ENCODE assay signal across 17 cellular contexts in the genomic region with DNA sequence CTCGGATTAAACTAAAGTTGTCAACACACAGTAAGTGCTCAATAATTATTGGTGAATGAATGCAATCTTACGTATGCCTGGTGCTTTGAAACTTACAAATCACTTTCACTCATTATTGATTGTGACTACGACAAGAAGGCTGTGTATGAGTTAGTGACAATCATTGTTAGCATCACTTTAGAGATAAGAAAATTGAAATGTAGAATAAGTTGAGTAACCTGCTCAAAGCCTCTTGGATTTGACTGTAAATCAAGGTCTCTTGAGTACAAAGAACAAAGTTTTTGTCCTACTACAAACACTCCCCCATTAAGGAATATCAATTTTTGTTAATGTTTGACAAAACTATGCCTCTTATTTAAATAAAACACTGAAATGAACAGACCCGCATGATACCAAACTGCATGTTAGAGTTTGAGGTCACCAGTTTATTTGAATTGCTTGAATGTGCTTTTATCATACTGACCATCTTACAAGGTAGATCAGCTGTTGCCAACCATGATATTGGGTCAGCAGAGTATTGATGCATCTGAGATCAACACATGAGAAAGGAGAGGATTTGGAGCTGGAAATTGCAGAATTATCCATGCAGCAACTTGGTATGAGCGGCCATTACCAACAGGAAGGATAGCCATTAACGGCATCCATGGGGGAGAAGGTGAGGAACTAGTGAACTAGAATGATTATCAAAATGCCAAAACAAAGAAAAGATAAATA.
A peak's percentile ranks its signal among the peaks of the same experiment; 100 is the strongest.
DNase-seq lines count a peak whose midpoint lies in the region; ATAC-seq and TF ChIP-seq lines count a peak whose summit lies in the region.
"Had no signal": no experiment of that assay in that cellular context is flagged by ENCODE, and none has a peak within 500 bp of the region (broad histone marks: within the 10 kb centered on the region; RNA-seq: fewer than 3 reads in every experiment).

No MANE protein-coding gene starts in this region.

- no peaks in the 10 kb centered on the region for H3K36me3 Mint-ChIP-seq in MCF 10A (ENCODE audit: insufficient read depth, unreplicated experiment)
- H3K36me3 Mint-ChIP-seq: CD4-positive, CD25-positive, alpha-beta regulatory T cell; IgD-negative memory B cell had no signal

- no peak overlapping the region for H3K27ac ChIP-seq in mammary epithelial cell (ENCODE audit: insufficient read depth, low read depth, low read length)
- H3K27ac ChIP-seq in PC-3 (ENCODE audit: low read length), result peak overlapping the region; percentile 78
- peak overlapping the region in 1 of 2 donors; percentile 36 for H3K27ac ChIP-seq in liver (ENCODE audit: low read depth in 1 of 2, low read length in 2 of 2)
- H3K27ac ChIP-seq: BLaER1 treated with 17β-estradiol and CSF1 and Interleukin-3, amounts not matched to agents 10 nM and 100 nM had no signal

- H3K4me2 ChIP-seq in mammary epithelial cell (ENCODE audit: insufficient read depth, low read depth, low read length), result no peak overlapping the region
- no peak overlapping the region for H3K4me2 ChIP-seq in PC-3 (ENCODE audit: low read length)

- H3K27ac Mint-ChIP-seq in MCF 10A (ENCODE audit: low read depth, unreplicated experiment), result peak overlapping the region; percentile 47
- H3K27ac Mint-ChIP-seq: CD4-positive, CD25-positive, alpha-beta regulatory T cell; IgD-negative memory B cell had no signal

- H3K79me2 ChIP-seq in mammary epithelial cell (ENCODE audit: insufficient read depth, low read length), result no peaks in the 10 kb centered on the region
- no peaks in the 10 kb centered on the region for H3K79me2 ChIP-seq in PC-3 (ENCODE audit: low read length)

- H3K4me3 ChIP-seq in mammary epithelial cell (replicated peaks in 1 of 3; ENCODE audit: insufficient read depth in 1 of 3, low read depth in 2 of 3, low read length in 3 of 3) (no peak overlapping the region), PC-3 (ENCODE audit: low read length) (no peak overlapping the region), liver (ENCODE audit: low read depth in 1 of 3, low read length in 3 of 3) (no peak overlapping the region)
- H3K4me3 ChIP-seq: BLaER1 treated with 17β-estradiol and CSF1 and Interleukin-3, amounts not matched to agents 10 nM and 100 nM had no signal

- CTCF ChIA-PET in MCF 10A (lab: Yijun Ruan, JAX) (no interaction called here), mammary epithelial cell (lab: Charles Lee; ENCODE audit: low non-redundant PET) (no interaction called here), PC-3 (lab: Charles Lee) (no interaction called here)

- no peak overlapping the region for H3K9ac ChIP-seq in mammary epithelial cell (ENCODE audit: insufficient read depth, low read length)
- no peak overlapping the region for H3K9ac ChIP-seq in PC-3 (ENCODE audit: low read length)
- no peak overlapping the region for H3K9ac ChIP-seq in liver (ENCODE audit: low read depth in 1 of 2, low read length in 2 of 2)
- H3K9ac ChIP-seq: BLaER1 treated with 17β-estradiol and CSF1 and Interleukin-3, amounts not matched to agents 10 nM and 100 nM had no signal

- no peaks in the 10 kb centered on the region for H3K9me3 Mint-ChIP-seq in MCF 10A (ENCODE audit: unreplicated experiment)

- H3K4me1 Mint-ChIP-seq in MCF 10A (ENCODE audit: insufficient read depth, unreplicated experiment), result peaks cover 43% of the 10 kb centered on the region
- H3K4me1 Mint-ChIP-seq: CD4-positive, CD25-positive, alpha-beta regulatory T cell; IgD-negative memory B cell had no signal

- H3K4me1 ChIP-seq in mammary epithelial cell (ENCODE audit: insufficient read depth, low read length) (peaks cover 25% of the 10 kb centered on the region), PC-3 (ENCODE audit: insufficient read depth, low read length) (peaks cover 55% of the 10 kb centered on the region), liver (ENCODE audit: control insufficient read depth in 4 of 4, insufficient read depth in 4 of 4, low read length in 3 of 4) (peaks cover 6 to 58% (median 32%) of the 10 kb centered on the region in 4 donors)

- POLR2A ChIA-PET in MCF 10A (lab: Yijun Ruan, JAX), result interaction anchor here (0.7 kb wide), 1 partner anchor 63 kb away, joined by 3 read pairs; no protein-coding TSS in a partner anchor
- POLR2A ChIA-PET in PC-3 (lab: Charles Lee; ENCODE audit: unreplicated experiment), result no interaction called here

- intact Hi-C loops in MCF 10A (cut with micrococcal nuclease) (no loop called here), mammary epithelial cell (cut with micrococcal nuclease) (loop anchor here (10.0 kb wide), 1 partner anchor 523 kb away; no protein-coding TSS in a partner anchor), PC-3 (cut with micrococcal nuclease) (loop anchor here (10.0 kb wide), 2 partner anchors 327 to 983 kb away; no protein-coding TSS in a partner anchor)

- H3K27me3 Mint-ChIP-seq in MCF 10A (ENCODE audit: insufficient read depth, unreplicated experiment), result no peaks in the 10 kb centered on the region
- H3K27me3 Mint-ChIP-seq: CD4-positive, CD25-positive, alpha-beta regulatory T cell; IgD-negative memory B cell had no signal

- no peak for DNase-seq in MCF 10A (ENCODE audit: unreplicated experiment)
- DNase-seq in mammary epithelial cell, result no peak
- DNase-seq in PC-3, result no peak
- DNase-seq in stimulated activated CD4-positive, alpha-beta T cell treated with anti-CD3 and anti-CD28 coated beads, Interleukin-4, amount 100 ng/mL, for 4 hours, result no peak
- no peak for DNase-seq in mucosa of gallbladder (ENCODE audit: low spot score)
- DNase-seq: 8988T; ACHN; CD4-positive, CD25-positive, alpha-beta regulatory T cell; DMS153; DMS79 treated with DMSO at 0.1 percent for 48 hours; EL; HCEC 1CT had no signal

- dilution Hi-C loops in mammary epithelial cell (cut with HindIII; ENCODE audit: low sequenced_read_pairs), result no loop called here

- no peaks in the 10 kb centered on the region for H3K9me2 ChIP-seq in PC-3 (replicated peaks; ENCODE audit: low read length)

- no peaks in the 10 kb centered on the region for H3F3A ChIP-seq in PC-3 (ENCODE audit: low read length, unreplicated experiment)

- WGBS in mammary epithelial cell (ENCODE audit: low coverage, missing lambda C conversion rate), result 100% methylated on average over 6 of the region's 6 CpGs
- 34% methylated on average over 6 of the region's 6 CpGs for WGBS in liver

- in situ Hi-C loops in mammary epithelial cell (cut with MboI; ENCODE audit: low sequenced_read_pairs in 2 of 2), result no loop called here

- H3K9me3 ChIP-seq in mammary epithelial cell (replicated peaks; ENCODE audit: insufficient read depth, low read length) (no peaks in the 10 kb centered on the region), PC-3 (ENCODE audit: low read length) (no peaks in the 10 kb centered on the region), liver (ENCODE audit: control insufficient read depth in 4 of 4, low read length in 3 of 4) (no peaks in the 10 kb centered on the region)

- no peaks in the 10 kb centered on the region for H3K36me3 ChIP-seq in mammary epithelial cell (ENCODE audit: insufficient read depth, low read length)
- H3K36me3 ChIP-seq in PC-3 (ENCODE audit: low read depth, low read length), result no peaks in the 10 kb centered on the region
- no peaks in the 10 kb centered on the region for H3K36me3 ChIP-seq in liver (ENCODE audit: control insufficient read depth in 4 of 4, insufficient read depth in 3 of 4, low read depth in 1 of 4, low read length in 3 of 4)
- H3K36me3 ChIP-seq: BLaER1 treated with 17β-estradiol and CSF1 and Interleukin-3, amounts not matched to agents 10 nM and 100 nM had no signal

- BruUV-seq in MCF 10A (replicated peaks; lab: Mats Ljungman, UMichigan), result no TSS peak
- BruUV-seq in mammary epithelial cell (replicated peaks; lab: Mats Ljungman, UMichigan), result no TSS peak
- no TSS peak for BruUV-seq in PC-3 (replicated peaks; lab: Mats Ljungman, UMichigan)

- H4K20me1 ChIP-seq in mammary epithelial cell (ENCODE audit: insufficient read depth, low read length), result no peaks in the 10 kb centered on the region
- no peaks in the 10 kb centered on the region for H4K20me1 ChIP-seq in PC-3 (ENCODE audit: low read length)

- TF ChIP-seq CTCF in MCF 10A (IDR thresholded peaks at IDR 0.05; ENCODE audit: unreplicated experiment) (no peak), mammary epithelial cell (conservative IDR thresholded peaks at IDR 0.05 in 1 of 2, IDR thresholded peaks at IDR 0.05 in 1 of 2; ENCODE audit: extremely low read depth in 1 of 2, insufficient read depth in 1 of 2, low read depth in 1 of 2, low read length in 2 of 2) (no peak), PC-3 (conservative IDR thresholded peaks at IDR 0.05; ENCODE audit: low read depth, low read length) (no peak), liver (IDR thresholded peaks at IDR 0.05; ENCODE audit: low read depth, low read length, missing input control) (no peak)

- H2AFZ ChIP-seq in mammary epithelial cell (ENCODE audit: low read depth, low read length) (no peak overlapping the region), PC-3 (ENCODE audit: low read length) (no peak overlapping the region)

- H3K27me3 ChIP-seq in mammary epithelial cell (ENCODE audit: insufficient read depth, low read length) (no peaks in the 10 kb centered on the region), PC-3 (ENCODE audit: low read length) (no peaks in the 10 kb centered on the region), liver (ENCODE audit: control insufficient read depth in 4 of 4, insufficient read depth in 4 of 4, low read length in 3 of 4) (no peaks in the 10 kb centered on the region)

- H3K4me3 Mint-ChIP-seq in MCF 10A (ENCODE audit: unreplicated experiment), result no peak overlapping the region
- H3K4me3 Mint-ChIP-seq: CD4-positive, CD25-positive, alpha-beta regulatory T cell; IgD-negative memory B cell had no signal

- ATAC-seq in PC-3, result no peak
- no peak for ATAC-seq in GM21381 (IDR thresholded peaks at IDR 0.05; ENCODE audit: unreplicated experiment)
- no peak for ATAC-seq in GM21515 (IDR thresholded peaks at IDR 0.05; ENCODE audit: unreplicated experiment)

- TF ChIP-seq RAD21 in liver (IDR thresholded peaks at IDR 0.05), result peak; percentile 55 to 59

TF ChIP-seq in liver, 16 proteins besides CTCF, POLR2A, EP300 and RAD21 (continues in another document):
- TF ChIP-seq ATF3 (IDR thresholded peaks at IDR 0.05) (peak; percentile 43), EGR1 (IDR thresholded peaks at IDR 0.05; ENCODE audit: low read depth in 2 of 2) (peak in 1 of 2 donors; percentile 41), NR2F2 (IDR thresholded peaks at IDR 0.05) (no peak), FOXA2 (IDR thresholded peaks at IDR 0.05) (peak; percentile 55)
